12 cellular contexts compared by ENCODE assay signal in the genomic region with DNA sequence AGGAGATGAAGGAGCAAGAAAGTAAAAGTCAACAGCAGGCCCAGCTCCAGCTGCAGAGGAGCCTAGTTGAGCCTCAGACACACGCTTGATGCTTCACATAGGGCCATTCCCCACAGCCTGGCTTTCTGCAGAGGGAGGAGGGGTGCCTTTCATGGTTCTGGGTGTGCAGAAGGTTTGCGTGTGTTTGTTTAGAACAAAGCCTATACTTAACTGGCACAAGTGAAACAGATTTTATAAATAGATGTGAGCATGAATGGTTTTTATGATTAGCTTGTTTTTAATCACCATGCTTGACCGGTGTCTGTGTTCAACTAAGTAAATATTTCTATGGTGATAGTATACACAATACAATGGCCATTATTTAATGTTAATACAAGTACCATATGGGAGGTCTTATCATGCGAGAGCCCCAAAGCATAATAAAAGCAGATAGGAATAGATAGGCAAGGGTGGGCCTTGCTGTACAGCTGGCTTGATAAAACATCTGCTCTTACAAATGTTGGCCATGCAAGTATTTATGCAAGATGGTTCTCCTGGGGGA.
DNase-seq lines count a peak whose midpoint lies in the region; ATAC-seq, FAIRE-seq and TF ChIP-seq lines count a peak whose summit lies in the region.
"Had no signal": no experiment of that assay in that cellular context is flagged by ENCODE, and none has a peak within 500 bp of the region (broad histone marks: within the 10 kb centered on the region; RNA-seq: fewer than 3 reads in every experiment).

No MANE protein-coding gene starts in this region.

- no peaks in the 10 kb centered on the region for H3K36me3 Mint-ChIP-seq in activated B cell treated with CpG ODN at 0.5 μM for 24 hours (ENCODE audit: low read depth)
- H3K36me3 Mint-ChIP-seq in natural killer cell treated with Interleukin-12 subunit alpha and Interleukin-12 subunit beta and Interleukin-15 and Interleukin-18, amount 100 ng/mL, for 72 hours: peaks cover 33% of the 10 kb centered on the region

- no peak overlapping the region for H3K4me3 Mint-ChIP-seq in activated B cell treated with CpG ODN at 0.5 μM for 24 hours
- peak overlapping the region; percentile 69 for H3K4me3 Mint-ChIP-seq in natural killer cell treated with Interleukin-12 subunit alpha and Interleukin-12 subunit beta and Interleukin-15 and Interleukin-18, amount 100 ng/mL, for 72 hours

- POLR2A ChIA-PET in activated B cell treated with CpG ODN at 0.5 μM for 24 hours (lab: Charles Lee): interaction anchor here (0.5 to 2.1 kb wide), 5 partner anchors 22 to 430 kb away, joined by 3 to 14 read pairs (median 4); no protein-coding TSS in a partner anchor

- TF ChIP-seq CTCF in activated B cell treated with CpG ODN at 0.5 μM for 24 hours (IDR thresholded peaks at IDR 0.05): no peak
- TF ChIP-seq CTCF in adrenal gland (IDR thresholded peaks at IDR 0.05): no peak
- TF ChIP-seq CTCF in D721Med (IDR thresholded peaks at IDR 0.05; ENCODE audit: insufficient read depth, missing control alignments): no peak

- no peak overlapping the region for H3K4me3 ChIP-seq in adrenal gland
- H3K4me3 ChIP-seq: sigmoid colon had no signal

- DNase-seq in NCI-H1436 (lab: John Stamatoyannopoulos, UW) (peak; percentile 14), NCI-H1436 treated with DMSO at 0.1 percent for 48 hours (lab: John Stamatoyannopoulos, UW) (no peak), NCI-H1092 treated with DMSO at 0.1 percent for 48 hours (lab: John Stamatoyannopoulos, UW) (peak; percentile 89), activated B cell treated with CpG ODN at 0.5 μM for 24 hours (no peak), adrenal gland (no peak), NK-92 (lab: John Stamatoyannopoulos, UW; ENCODE audit: unreplicated experiment) (no peak), D721Med (ENCODE audit: insufficient read length, low spot score) (no peak)
- no peak for DNase-seq in natural killer cell treated with Interleukin-12 subunit alpha and Interleukin-12 subunit beta and Interleukin-15 and Interleukin-18, amount 100 ng/mL, for 72 hours (ENCODE audit: low spot score)
- DNase-seq: 8988T; activated CD8-positive, alpha-beta memory T cell treated with anti-CD3 and anti-CD28 coated beads, Interleukin-2, amount 50 U/mL, for 48 hours; GOT3; sigmoid colon had no signal

- no peak for ATAC-seq in activated B cell treated with CpG ODN at 0.5 μM for 24 hours (ENCODE audit: low read depth)
- no peak for ATAC-seq in natural killer cell treated with Interleukin-12 subunit alpha and Interleukin-12 subunit beta and Interleukin-15 and Interleukin-18, amount 100 ng/mL, for 72 hours

- H3K27me3 Mint-ChIP-seq in activated B cell treated with CpG ODN at 0.5 μM for 24 hours: no peaks in the 10 kb centered on the region
- no peaks in the 10 kb centered on the region for H3K27me3 Mint-ChIP-seq in natural killer cell treated with Interleukin-12 subunit alpha and Interleukin-12 subunit beta and Interleukin-15 and Interleukin-18, amount 100 ng/mL, for 72 hours

- no peak for FAIRE-seq in D721Med (lab: Jason Lieb, UNC)

- peaks cover 3% of the 10 kb centered on the region for H3K27me3 ChIP-seq in adrenal gland
- H3K27me3 ChIP-seq: sigmoid colon had no signal

- peak overlapping the region; percentile 43 for H3K27ac Mint-ChIP-seq in activated B cell treated with CpG ODN at 0.5 μM for 24 hours
- H3K27ac Mint-ChIP-seq in natural killer cell treated with Interleukin-12 subunit alpha and Interleukin-12 subunit beta and Interleukin-15 and Interleukin-18, amount 100 ng/mL, for 72 hours: peak overlapping the region; percentile 88 to 97

- CTCF ChIA-PET in activated B cell treated with CpG ODN at 0.5 μM for 24 hours (lab: Charles Lee): interaction anchor here (3.1 kb wide), 1 partner anchor 334 kb away, joined by 14 read pairs; no protein-coding TSS in a partner anchor

- H3K4me1 ChIP-seq in adrenal gland (replicated peaks in 1 of 2): no peaks in the 10 kb centered on the region

- no peak for TF ChIP-seq POLR2A in adrenal gland (IDR thresholded peaks at IDR 0.05)

- H3K9me3 Mint-ChIP-seq in activated B cell treated with CpG ODN at 0.5 μM for 24 hours: no peaks in the 10 kb centered on the region
- peaks cover 9% of the 10 kb centered on the region for H3K9me3 Mint-ChIP-seq in natural killer cell treated with Interleukin-12 subunit alpha and Interleukin-12 subunit beta and Interleukin-15 and Interleukin-18, amount 100 ng/mL, for 72 hours

- intact Hi-C loops in activated B cell treated with CpG ODN at 0.5 μM for 24 hours (cut with micrococcal nuclease) (no loop called here), adrenal gland (cut with DNase I) (loop anchor here in 1 of 2 donors (10.0 kb wide), 1 partner anchor 122 kb away; no protein-coding TSS in a partner anchor)

- H3K36me3 ChIP-seq in adrenal gland (replicated peaks in 1 of 2): no peaks in the 10 kb centered on the region
- H3K36me3 ChIP-seq: sigmoid colon had no signal

- no peaks in the 10 kb centered on the region for H3K9me3 ChIP-seq in adrenal gland (replicated peaks in 1 of 3)
- H3K9me3 ChIP-seq: sigmoid colon had no signal

- peaks cover 87% of the 10 kb centered on the region for H3K4me1 Mint-ChIP-seq in activated B cell treated with CpG ODN at 0.5 μM for 24 hours
- peaks cover 76 to 93% of the 10 kb centered on the region in 2 donors for H3K4me1 Mint-ChIP-seq in natural killer cell treated with Interleukin-12 subunit alpha and Interleukin-12 subunit beta and Interleukin-15 and Interleukin-18, amount 100 ng/mL, for 72 hours (ENCODE audit: low read depth in 2 of 2)

- H3K27ac ChIP-seq in adrenal gland: peak overlapping the region in 1 of 5 donors; percentile 24

- WGBS in adrenal gland, 4 donors: 75 to 93% (median 82%) methylated on average over 4 of the region's 4 CpGs

Comparison
In these comparisons a context has a peak if more than half of its experiments do, and no peak if none do; other contexts are left out.
1. DNase-seq: peak in NCI-H1436 (single experiment) and NCI-H1092 treated with DMSO at 0.1 percent for 48 hours (single experiment); none in NCI-H1436 treated with DMSO at 0.1 percent for 48 hours (single experiment), activated B cell treated with CpG ODN at 0.5 μM for 24 hours (single experiment), natural killer cell treated with Interleukin-12 subunit alpha and Interleukin-12 subunit beta and Interleukin-15 and Interleukin-18, amount 100 ng/mL, for 72 hours (single experiment), adrenal gland (0 of 7), NK-92 (single experiment) and D721Med (single experiment).